8 cellular contexts compared by ENCODE assay signal in the genomic region with DNA sequence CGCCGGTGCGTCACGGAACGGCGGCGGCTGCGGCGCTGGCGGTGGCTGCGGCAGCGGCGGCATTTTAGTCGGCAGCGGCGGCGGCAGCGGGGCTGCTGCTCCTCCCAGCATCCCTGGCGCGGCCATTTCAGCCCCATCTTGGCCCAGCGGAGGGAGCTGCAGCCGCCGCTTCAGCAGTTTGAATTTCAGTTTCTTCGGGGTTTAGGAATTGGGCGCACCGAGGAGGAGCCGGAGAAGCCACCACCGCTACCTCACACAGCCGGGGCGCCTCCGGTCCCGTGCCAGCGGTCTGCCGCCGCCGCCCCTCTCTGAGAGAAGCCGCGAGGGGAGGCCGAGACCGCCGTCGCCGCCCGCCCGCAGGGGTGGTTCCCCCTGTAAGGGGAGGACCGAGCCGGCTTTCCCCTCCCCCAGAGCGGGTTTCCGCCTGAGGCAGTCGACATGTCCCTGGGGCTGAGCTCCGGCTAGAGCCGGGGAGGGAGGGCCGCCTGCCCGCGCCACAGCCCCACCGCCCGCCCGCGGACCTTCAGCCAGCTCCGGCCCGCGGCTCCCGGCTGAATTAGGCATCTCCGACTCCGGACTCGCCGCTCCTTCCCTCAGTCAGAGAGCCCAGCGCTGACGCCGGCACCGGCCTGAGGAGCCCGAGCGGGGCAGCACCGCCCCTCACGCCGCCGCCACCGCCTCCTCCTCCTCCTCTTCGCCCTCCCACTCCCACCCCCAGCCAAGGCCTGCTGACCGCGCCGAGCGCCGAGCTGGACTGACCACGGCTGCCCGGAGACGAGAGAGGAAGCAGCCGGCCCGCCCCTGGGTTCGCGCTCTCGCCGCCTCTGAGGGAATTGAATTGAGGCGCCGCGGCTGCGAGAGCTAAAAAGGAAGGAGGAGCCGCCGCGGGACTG. TPM values are rescaled to one million over a fixed set of nuclear protein-coding genes. Genes with fewer than 3 reads are reported as not detected.
DNase-seq lines count a peak whose midpoint lies in the region; ATAC-seq and TF ChIP-seq lines count a peak whose summit lies in the region.

A gene (plus strand): TSS at position 67 of the 893 bp plus-strand sequence. CDS start 1,053 bp downstream, outside the sequence.

- H3K36me3 Mint-ChIP-seq in Caco-2 (ENCODE audit: insufficient read depth, unreplicated experiment) = peaks cover 50% of the 10 kb centered on the region
- peaks cover 8% of the 10 kb centered on the region for H3K36me3 Mint-ChIP-seq in activated CD8-positive, alpha-beta memory T cell treated with anti-CD3 and anti-CD28 coated beads, Interleukin-2, amount 10 ng/mL, durations not matched to agents 7 days and 5 days

- no peaks in the 10 kb centered on the region for H3K27me3 Mint-ChIP-seq in Caco-2 (ENCODE audit: insufficient read depth, unreplicated experiment)
- H3K27me3 Mint-ChIP-seq in activated CD8-positive, alpha-beta memory T cell treated with anti-CD3 and anti-CD28 coated beads, Interleukin-2, amount 10 ng/mL, durations not matched to agents 7 days and 5 days = peaks cover 9% of the 10 kb centered on the region

- no peaks in the 10 kb centered on the region for H3K9me3 Mint-ChIP-seq in Caco-2 (ENCODE audit: unreplicated experiment)
- no peaks in the 10 kb centered on the region for H3K9me3 Mint-ChIP-seq in activated CD8-positive, alpha-beta memory T cell treated with anti-CD3 and anti-CD28 coated beads, Interleukin-2, amount 10 ng/mL, durations not matched to agents 7 days and 5 days (ENCODE audit: low read depth)

- intact Hi-C loops in Caco-2 (cut with micrococcal nuclease; ENCODE audit: unreplicated experiment) = loop anchor here (1.0 kb wide), 3 partner anchors 38 to 122 kb away; no protein-coding TSS in a partner anchor

- H3K4me1 ChIP-seq in Caco-2 (peaks cover 8% of the 10 kb centered on the region), endocrine pancreas (ENCODE audit: control insufficient read depth, insufficient read depth, low read length) (peaks cover 6% of the 10 kb centered on the region), mesodermal cell (ENCODE audit: control insufficient read depth, insufficient read depth, low read length, poor library complexity, severe bottlenecking) (no peaks in the 10 kb centered on the region)

- 0 to 1% methylated on average over 41 to 74 of the region's 100 CpGs for WGBS in mesodermal cell (ENCODE audit: insufficient coverage in 2 of 2), 2 experiments

- peak; percentile 94 to 97 for DNase-seq in Caco-2
- peak; percentile 74 for DNase-seq in HPDE6-E6E7 (ENCODE audit: extremely low spot score)
- peak; percentile 94 for DNase-seq in NOMO-1 treated with DMSO at 0.1 percent for 48 hours (lab: John Stamatoyannopoulos, UW; ENCODE audit: unreplicated experiment)
- DNase-seq in activated CD8-positive, alpha-beta memory T cell treated with anti-CD3 and anti-CD28 coated beads, Interleukin-2, amount 10 ng/mL, durations not matched to agents 7 days and 5 days = peak; percentile 95
- DNase-seq in stimulated activated CD8-positive, alpha-beta memory T cell treated with anti-CD3 and anti-CD28 coated beads, Interleukin-15, amount 100 ng/mL, for 4 hours (ENCODE audit: low read depth in 2 of 2) = peak; percentile 88 to 96

- BruUV-seq in Caco-2 (replicated peaks; lab: Mats Ljungman, UMichigan) = no TSS peak

- peak; percentile 54 for ATAC-seq in GM19467 (IDR thresholded peaks at IDR 0.05; ENCODE audit: unreplicated experiment)
- ATAC-seq in activated CD8-positive, alpha-beta memory T cell treated with anti-CD3 and anti-CD28 coated beads, Interleukin-2, amount 10 ng/mL, durations not matched to agents 7 days and 5 days = peak; percentile 68

- peak within 1 kb of the TSS; percentile 99 for H3K27ac Mint-ChIP-seq in Caco-2 (ENCODE audit: unreplicated experiment)
- H3K27ac Mint-ChIP-seq in activated CD8-positive, alpha-beta memory T cell treated with anti-CD3 and anti-CD28 coated beads, Interleukin-2, amount 10 ng/mL, durations not matched to agents 7 days and 5 days = peak within 1 kb of the TSS; percentile 94

- H3K4me1 Mint-ChIP-seq in Caco-2 (ENCODE audit: low read depth, unreplicated experiment) = peaks cover 6% of the 10 kb centered on the region
- peaks cover 27% of the 10 kb centered on the region for H3K4me1 Mint-ChIP-seq in activated CD8-positive, alpha-beta memory T cell treated with anti-CD3 and anti-CD28 coated beads, Interleukin-2, amount 10 ng/mL, durations not matched to agents 7 days and 5 days

- TF ChIP-seq CTCF in Caco-2 (IDR thresholded peaks at IDR 0.05; ENCODE audit: insufficient read depth in 1 of 2, low read depth in 1 of 2, low read length in 1 of 2, severe bottlenecking in 1 of 2, unreplicated experiment in 1 of 2) = no peak

- CTCF ChIA-PET in Caco-2 (lab: Charles Lee) = interaction anchor here (0.6 to 3.8 kb wide), 7 partner anchors 19 to 425 kb away, joined by 3 to 21 read pairs (median 5); no protein-coding TSS in a partner anchor
- CTCF ChIA-PET in activated CD8-positive, alpha-beta memory T cell treated with anti-CD3 and anti-CD28 coated beads, Interleukin-2, amount 10 ng/mL, durations not matched to agents 7 days and 5 days (lab: Charles Lee) = interaction anchor here (0.7 to 3.6 kb wide), 11 partner anchors 12 to 600 kb away, joined by 3 to 29 read pairs (median 4); a partner anchor contains a TSS

- no peaks in the 10 kb centered on the region; the same call in 1 of the 2 replicates for H3K36me3 ChIP-seq in Caco-2 (ENCODE audit: control insufficient read depth, insufficient read depth, low read length)
- H3K36me3 ChIP-seq in endocrine pancreas (ENCODE audit: control insufficient read depth, insufficient read depth, low read length) = no peaks in the 10 kb centered on the region
- peaks cover 21% of the 10 kb centered on the region for H3K36me3 ChIP-seq in mesodermal cell (ENCODE audit: control insufficient read depth, insufficient read depth, low read length)

- H3K4me3 Mint-ChIP-seq in Caco-2 (ENCODE audit: unreplicated experiment) = peak within 1 kb of the TSS; percentile 97
- H3K4me3 Mint-ChIP-seq in activated CD8-positive, alpha-beta memory T cell treated with anti-CD3 and anti-CD28 coated beads, Interleukin-2, amount 10 ng/mL, durations not matched to agents 7 days and 5 days = peak within 1 kb of the TSS; percentile 91

- POLR2A ChIA-PET in Caco-2 (lab: Charles Lee) = interaction anchor here (0.6 to 2.4 kb wide), 14 partner anchors 11 to 181 kb away, joined by 3 to 13 read pairs (median 3); a partner anchor contains a TSS

- peak within 1 kb of the TSS; percentile 99 for H3K4me3 ChIP-seq in Caco-2 (ENCODE audit: low read depth, low read length)
- peak within 1 kb of the TSS; percentile 91 for H3K4me3 ChIP-seq in endocrine pancreas (ENCODE audit: control insufficient read depth, insufficient read depth, low read length)
- peak within 1 kb of the TSS; percentile 95 for H3K4me3 ChIP-seq in mesodermal cell (ENCODE audit: extremely low read depth, insufficient read depth, low read length, poor library complexity, severe bottlenecking)

- H3K9ac ChIP-seq in endocrine pancreas (ENCODE audit: control insufficient read depth, insufficient read depth, low read length) = peak within 1 kb of the TSS; percentile 100

- no peaks in the 10 kb centered on the region for H3K27me3 ChIP-seq in Caco-2 (replicated peaks; ENCODE audit: control insufficient read depth, insufficient read depth, low read length)
- no peaks in the 10 kb centered on the region for H3K27me3 ChIP-seq in endocrine pancreas (ENCODE audit: control insufficient read depth, insufficient read depth, low read length)

- peak within 1 kb of the TSS; percentile 98 for H3K27ac ChIP-seq in mesodermal cell (ENCODE audit: low read depth, low read length, severe bottlenecking)

- H3K9me3 ChIP-seq in Caco-2 = no peaks in the 10 kb centered on the region
- H3K9me3 ChIP-seq in endocrine pancreas (ENCODE audit: control insufficient read depth, low read length) = no peaks in the 10 kb centered on the region
- no peaks in the 10 kb centered on the region for H3K9me3 ChIP-seq in mesodermal cell (ENCODE audit: control insufficient read depth, low read length)

RNA-seq across cellular contexts. Expression of the gene that starts here (rescaled TPM):
- 30.8 and 33.6 TPM in 2 replicates for total RNA-seq in Caco-2 (2022)
- 1 to 10 TPM; 8.5 to 10.0 TPM for total RNA-seq in activated CD8-positive, alpha-beta memory T cell treated with anti-CD3 and anti-CD28 coated beads, Interleukin-2, amount 10 ng/mL, durations not matched to agents 7 days and 5 days
- 38.9 TPM for polyA plus RNA-seq in mesodermal cell (2013, experiment 1 of 2)
- polyA plus RNA-seq in mesodermal cell (2013, experiment 2 of 2) = 36.0 TPM

Comparison
In these comparisons a context has a peak if more than half of its experiments do, and no peak if none do; other contexts are left out.
1. Peak in every context shown above with its lines: DNase-seq, ATAC-seq, H3K4me3 ChIP-seq and H3K27ac ChIP-seq.